Comparison of ENCODE assay signal across 20 cellular contexts in genomic region chr1:231369282-231369681, GRCh38. TPM values are rescaled to one million over a fixed set of nuclear protein-coding genes. Genes with fewer than 3 reads are reported as not detected.
DNase-seq lines count a peak whose midpoint lies in the region; ATAC-seq, FAIRE-seq and TF ChIP-seq lines count a peak whose summit lies in the region.
"Had no signal": no experiment of that assay in that cellular context is flagged by ENCODE, and none has a peak within 500 bp of the region (broad histone marks: within the 10 kb centered on the region; RNA-seq: fewer than 3 reads in every experiment).

No MANE protein-coding gene starts in this region.

- ATAC-seq in HepG2 (no peak), HG03457 (IDR thresholded peaks at IDR 0.05; ENCODE audit: unreplicated experiment) (no peak)
- ATAC-seq: upper lobe of right lung had no signal

- H3K4me3 ChIP-seq in breast epithelium = no peak overlapping the region
- H3K4me3 ChIP-seq in WERI-Rb-1 (ENCODE audit: low read depth, low read length) = no peak overlapping the region
- no peak overlapping the region for H3K4me3 ChIP-seq in HepG2 (replicated peaks in 1 of 3; ENCODE audit: insufficient read depth in 1 of 3, low read depth in 2 of 3, low read length in 3 of 3)
- H3K4me3 ChIP-seq in tibial artery = no peak overlapping the region
- H3K4me3 ChIP-seq: upper lobe of right lung had no signal

- CTCF ChIA-PET in MCF 10A (lab: Yijun Ruan, JAX) = interaction anchor here (0.5 to 1.3 kb wide), 5 partner anchors 8 to 166 kb away, joined by 3 to 5 read pairs (median 3); no protein-coding TSS in a partner anchor
- CTCF ChIA-PET in HepG2 (lab: Yijun Ruan, JAX; ENCODE audit: low intra/inter-chr PET ratio, low total read pairs) = no interaction called here

- no peaks in the 10 kb centered on the region for H3K4me1 ChIP-seq in breast epithelium
- no peaks in the 10 kb centered on the region for H3K4me1 ChIP-seq in HepG2 (ENCODE audit: insufficient read depth, low read length)
- no peaks in the 10 kb centered on the region for H3K4me1 ChIP-seq in tibial artery
- H3K4me1 ChIP-seq: parathyroid adenoma, upper lobe of right lung had no signal

- in situ Hi-C loops in HepG2 (cut with HindIII; ENCODE audit: extremely low pct_ligation_motif_present, low pct_unique_long_range_greater_than_20kb) = no loop called here

- DNase-seq in MCF 10A (ENCODE audit: unreplicated experiment) = peak; percentile 28
- no peak for DNase-seq in breast epithelium (ENCODE audit: low spot score in 2 of 2)
- no peak for DNase-seq in WERI-Rb-1
- DNase-seq in HepG2 (ENCODE audit: low spot score) = no peak
- no peak for DNase-seq in NCI-H2171 (lab: John Stamatoyannopoulos, UW)
- DNase-seq in tibial artery = no peak
- DNase-seq in NCI-H146 (lab: John Stamatoyannopoulos, UW) = no peak
- DNase-seq: activated CD4-positive, alpha-beta T cell treated with anti-CD3 and anti-CD28 coated beads, Interleukin-2, amount 10 ng/mL, durations not matched to agents 24 days and 14 days; activated T-cell treated with anti-CD3 and anti-CD28 coated beads for 4 hours; Calu3; H9; kidney glomerular epithelial cell; MV-4-11; NK-92 treated with Interleukin-12 subunit alpha and Interleukin-12 subunit beta, amount 100 ng/mL, for 24 hours; SIG-M5; stimulated activated naive CD4-positive, alpha-beta T cell; T1000; upper lobe of right lung had no signal

- H3K36me3 ChIP-seq in breast epithelium (no peaks in the 10 kb centered on the region), WERI-Rb-1 (no peaks in the 10 kb centered on the region), HepG2 (replicated peaks in 1 of 2; ENCODE audit: control insufficient read depth in 1 of 2, insufficient read depth in 2 of 2, low read length in 2 of 2) (peaks cover 17 to 79% of the 10 kb centered on the region in 2 experiments), tibial artery (peaks cover 11 to 38% (median 33%) of the 10 kb centered on the region in 3 donors)

- TF ChIP-seq CTCF in MCF 10A (IDR thresholded peaks at IDR 0.05; ENCODE audit: unreplicated experiment) = peak; percentile 21
- TF ChIP-seq CTCF in breast epithelium (IDR thresholded peaks at IDR 0.05) = no peak
- TF ChIP-seq CTCF in WERI-Rb-1 (IDR thresholded peaks at IDR 0.05; ENCODE audit: low read depth, low read length) = peak; percentile 9; the same call in 1 of the 2 replicates
- 0 out of 2 replicates have a peak, but pooled peaks have one; percentile 13 for TF ChIP-seq CTCF in HepG2 (CRISPR knock-in tag; IDR thresholded peaks at IDR 0.05)
- TF ChIP-seq CTCF in tibial artery (IDR thresholded peaks at IDR 0.05) = no peak

- intact Hi-C loops in MCF 10A (cut with micrococcal nuclease) (no loop called here), breast epithelium (cut with DNase I; ENCODE audit: low total_unique reads) (no loop called here), HepG2 (cut with micrococcal nuclease; ENCODE audit: unreplicated experiment) (no loop called here), tibial artery (cut with DNase I; ENCODE audit: low total_unique reads) (loop anchor here (10.0 kb wide), 1 partner anchor 56 kb away; the partner anchor contains the start of gene EGLN1)

- H3K27ac ChIP-seq in breast epithelium = no peak overlapping the region
- no peak overlapping the region for H3K27ac ChIP-seq in WERI-Rb-1
- H3K27ac ChIP-seq in HepG2 (ENCODE audit: extremely low read length, insufficient read depth, low read length) = no peak overlapping the region
- no peak overlapping the region for H3K27ac ChIP-seq in tibial artery
- H3K27ac ChIP-seq: parathyroid adenoma, upper lobe of right lung had no signal

- no peak overlapping the region for H3K9ac ChIP-seq in HepG2 (ENCODE audit: insufficient read depth, low read depth, low read length)
- H3K9ac ChIP-seq: parathyroid adenoma had no signal

- H3K4me1 Mint-ChIP-seq in MCF 10A (ENCODE audit: insufficient read depth, unreplicated experiment) = no peaks in the 10 kb centered on the region
- H3K4me1 Mint-ChIP-seq: H9 had no signal

- POLR2A ChIA-PET in MCF 10A (lab: Yijun Ruan, JAX) = interaction anchor here (0.7 to 1.6 kb wide), 7 partner anchors 9 to 51 kb away, joined by 3 to 6 read pairs (median 3); no protein-coding TSS in a partner anchor
- POLR2A ChIA-PET in HepG2 (lab: Yijun Ruan, JAX) = no interaction called here

- H3K79me2 ChIP-seq in HepG2 (ENCODE audit: insufficient read depth, low read length) = peaks cover 31% of the 10 kb centered on the region
- H3K79me2 ChIP-seq: parathyroid adenoma had no signal

- WGBS in HepG2 (ENCODE audit: low lambda C conversion rate) = 91% methylated on average over 3 of the region's 3 CpGs

- no peak for FAIRE-seq in HepG2 (lab: Jason Lieb, UNC)

- BruUV-seq in MCF 10A (replicated peaks; lab: Mats Ljungman, UMichigan) (no TSS peak), HepG2 (replicated peaks; lab: Mats Ljungman, UMichigan) (no TSS peak)

- H3K36me3 Mint-ChIP-seq in MCF 10A (ENCODE audit: insufficient read depth, unreplicated experiment) = peaks cover 43% of the 10 kb centered on the region

- H3K9me3 Mint-ChIP-seq in MCF 10A (ENCODE audit: unreplicated experiment) = no peaks in the 10 kb centered on the region
- H3K9me3 Mint-ChIP-seq: activated CD4-positive, alpha-beta T cell treated with anti-CD3 and anti-CD28 coated beads, Interleukin-2, amount 10 ng/mL, durations not matched to agents 24 days and 14 days; H9 had no signal

- no peaks in the 10 kb centered on the region for H3K9me3 ChIP-seq in breast epithelium
- no peaks in the 10 kb centered on the region for H3K9me3 ChIP-seq in WERI-Rb-1 (ENCODE audit: severe bottlenecking)
- no peaks in the 10 kb centered on the region for H3K9me3 ChIP-seq in HepG2 (ENCODE audit: low read length)
- no peaks in the 10 kb centered on the region for H3K9me3 ChIP-seq in tibial artery
- H3K9me3 ChIP-seq: upper lobe of right lung had no signal

- TF ChIP-seq POLR2A in breast epithelium (IDR thresholded peaks at IDR 0.05) (no peak), HepG2 (IDR thresholded peaks at IDR 0.05; ENCODE audit: insufficient read depth in 1 of 2, low read depth in 2 of 2, low read length in 2 of 2) (no peak)

- peaks cover 12% of the 10 kb centered on the region for H4K20me1 ChIP-seq in HepG2 (ENCODE audit: insufficient read depth, low read length)

- TF ChIP-seq EP300 in HepG2 (IDR thresholded peaks at IDR 0.05; ENCODE audit: low read depth in 2 of 2, low read length in 2 of 2) (no peak), HepG2 (CRISPR knock-in tag; IDR thresholded peaks at IDR 0.05; ENCODE audit: borderline replicate concordance) (no peak)

- no peak overlapping the region for H2AFZ ChIP-seq in HepG2 (ENCODE audit: low read length)
- H2AFZ ChIP-seq: parathyroid adenoma had no signal

- H3K27me3 ChIP-seq in breast epithelium = no peaks in the 10 kb centered on the region
- H3K27me3 ChIP-seq in WERI-Rb-1 (ENCODE audit: insufficient read depth, low read depth, severe bottlenecking) = no peaks in the 10 kb centered on the region
- H3K27me3 ChIP-seq in HepG2 (ENCODE audit: control insufficient read depth in 1 of 2, insufficient read depth in 2 of 2, low read length in 2 of 2) = no peaks in the 10 kb centered on the region; a peak in 1 of 5 replicates
- no peaks in the 10 kb centered on the region for H3K27me3 ChIP-seq in tibial artery
- H3K27me3 ChIP-seq: upper lobe of right lung had no signal

- H3K27me3 Mint-ChIP-seq in MCF 10A (ENCODE audit: insufficient read depth, unreplicated experiment) = no peaks in the 10 kb centered on the region
- H3K27me3 Mint-ChIP-seq: activated CD4-positive, alpha-beta T cell treated with anti-CD3 and anti-CD28 coated beads, Interleukin-2, amount 10 ng/mL, durations not matched to agents 24 days and 14 days had no signal

- H3K4me3 Mint-ChIP-seq in MCF 10A (ENCODE audit: unreplicated experiment) = no peak overlapping the region
- H3K4me3 Mint-ChIP-seq: activated CD4-positive, alpha-beta T cell treated with anti-CD3 and anti-CD28 coated beads, Interleukin-2, amount 10 ng/mL, durations not matched to agents 24 days and 14 days; H9 had no signal

- no peak overlapping the region for H3K27ac Mint-ChIP-seq in MCF 10A (ENCODE audit: low read depth, unreplicated experiment)
- H3K27ac Mint-ChIP-seq: activated CD4-positive, alpha-beta T cell treated with anti-CD3 and anti-CD28 coated beads, Interleukin-2, amount 10 ng/mL, durations not matched to agents 24 days and 14 days had no signal

- TF ChIP-seq RAD21 in HepG2 (CRISPR knock-in tag; IDR thresholded peaks at IDR 0.05) = no peak

- H3K4me2 ChIP-seq in HepG2 (ENCODE audit: low read depth, low read length) = no peak overlapping the region

RNA-seq across cellular contexts. Expression of gene SPRTN, which starts 31.2 kb away (rescaled TPM):
- 30.4 and 36.9 TPM in 2 replicates for total RNA-seq in MCF 10A (2022)
- 10 to 100 TPM; 13.8 to 23.6 (median 15.2) TPM for total RNA-seq in breast epithelium
- total RNA-seq in HepG2 (2016; rRNA removed; fragmentation: Illumina TruSeq; extraction: Trizol) = 15.2 and 17.7 TPM in 2 replicates
- 1.6 and 2.0 TPM in 2 replicates for total RNA-seq in HepG2 (2016; cell fraction: cytosol; rRNA removed; fragmentation: Illumina TruSeq; extraction: Trizol; ENCODE audit: low read depth)
- 15.9 and 18.4 TPM in 2 replicates for total RNA-seq in HepG2 (2016; cell fraction: insoluble cytoplasmic fraction; rRNA removed; fragmentation: Illumina TruSeq; extraction: Trizol)
- 5.3 and 5.5 TPM in 2 replicates for total RNA-seq in HepG2 (2016; cell fraction: membrane; rRNA removed; fragmentation: Illumina TruSeq; extraction: Trizol)
- 13.9 and 19.7 TPM in 2 replicates for total RNA-seq in HepG2 (2016; cell fraction: nucleus; rRNA removed; fragmentation: Illumina TruSeq; extraction: Trizol)
- polyA plus RNA-seq in HepG2 (2011; rRNA removed) = 3.9 and 4.2 TPM in 2 replicates
- 5.3 and 5.4 TPM in 2 replicates for polyA plus RNA-seq in HepG2 (2011; cell fraction: cytosol; rRNA removed)
- 4.3 and 5.4 TPM in 2 replicates for polyA plus RNA-seq in HepG2 (2011; cell fraction: nucleus; rRNA removed)
- 4.0 TPM in 2 replicates for polyA plus RNA-seq in HepG2 (2012)
- polyA plus RNA-seq in HepG2 (2016; cell fraction: cytosol; fragmentation: Illumina TruSeq; extraction: Trizol; ENCODE audit: low read depth) = 0.49 and 0.59 TPM in 2 replicates
- polyA plus RNA-seq in HepG2 (2016; cell fraction: insoluble cytoplasmic fraction; fragmentation: Illumina TruSeq; extraction: Trizol; ENCODE audit: low read depth) = 17.4 and 18.3 TPM in 2 replicates
- polyA plus RNA-seq in HepG2 (2016; cell fraction: membrane; fragmentation: Illumina TruSeq; extraction: Trizol; ENCODE audit: low read depth) = 1.9 and 2.2 TPM in 2 replicates
- 9.8 and 12.4 TPM in 2 replicates for polyA plus RNA-seq in HepG2 (2016; cell fraction: nucleus; fragmentation: Illumina TruSeq; extraction: Trizol; ENCODE audit: insufficient read depth, low read depth)
- 8.7 and 42.7 TPM in 2 replicates for polyA minus RNA-seq in HepG2 (2011; rRNA and poly(A)+ RNA removed; ENCODE audit: low replicate concordance)
- polyA minus RNA-seq in HepG2 (2011; cell fraction: cytosol; rRNA and poly(A)+ RNA removed) = 5.3 and 9.5 TPM in 2 replicates
- polyA minus RNA-seq in HepG2 (2011; cell fraction: nucleus; rRNA and poly(A)+ RNA removed) = 23.7 and 28.6 TPM in 2 replicates

RNA-seq across cellular contexts. Expression of gene EXOC8, which starts 31.6 kb away (rescaled TPM):
- total RNA-seq in MCF 10A (2022) = 24.0 and 28.5 TPM in 2 replicates
- 10 to 100 TPM; 13.1 to 17.7 (median 15.0) TPM for total RNA-seq in breast epithelium
- 7.9 and 12.0 TPM in 2 replicates for total RNA-seq in HepG2 (2016; rRNA removed; fragmentation: Illumina TruSeq; extraction: Trizol)
- 0.40 and 0.71 TPM in 2 replicates for total RNA-seq in HepG2 (2016; cell fraction: cytosol; rRNA removed; fragmentation: Illumina TruSeq; extraction: Trizol; ENCODE audit: low read depth)
- 7.4 and 10.9 TPM in 2 replicates for total RNA-seq in HepG2 (2016; cell fraction: insoluble cytoplasmic fraction; rRNA removed; fragmentation: Illumina TruSeq; extraction: Trizol)
- 2.4 and 3.3 TPM in 2 replicates for total RNA-seq in HepG2 (2016; cell fraction: membrane; rRNA removed; fragmentation: Illumina TruSeq; extraction: Trizol)
- 6.8 and 7.1 TPM in 2 replicates for total RNA-seq in HepG2 (2016; cell fraction: nucleus; rRNA removed; fragmentation: Illumina TruSeq; extraction: Trizol)
- polyA plus RNA-seq in HepG2 (2011; rRNA removed) = 2.1 and 2.4 TPM in 2 replicates
- 1.1 and 1.6 TPM in 2 replicates for polyA plus RNA-seq in HepG2 (2011; cell fraction: cytosol; rRNA removed)
- polyA plus RNA-seq in HepG2 (2011; cell fraction: nucleus; rRNA removed) = 2.8 and 3.3 TPM in 2 replicates
- polyA plus RNA-seq in HepG2 (2012) = 3.4 TPM in 2 replicates
- 0.14 and 0.19 TPM in 2 replicates for polyA plus RNA-seq in HepG2 (2016; cell fraction: cytosol; fragmentation: Illumina TruSeq; extraction: Trizol; ENCODE audit: low read depth)
- 6.1 and 6.9 TPM in 2 replicates for polyA plus RNA-seq in HepG2 (2016; cell fraction: insoluble cytoplasmic fraction; fragmentation: Illumina TruSeq; extraction: Trizol; ENCODE audit: low read depth)
- polyA plus RNA-seq in HepG2 (2016; cell fraction: membrane; fragmentation: Illumina TruSeq; extraction: Trizol; ENCODE audit: low read depth) = 0.82 and 0.91 TPM in 2 replicates
- 7.0 and 7.6 TPM in 2 replicates for polyA plus RNA-seq in HepG2 (2016; cell fraction: nucleus; fragmentation: Illumina TruSeq; extraction: Trizol; ENCODE audit: insufficient read depth, low read depth)
- 6.2 and 13.6 TPM in 2 replicates for polyA minus RNA-seq in HepG2 (2011; rRNA and poly(A)+ RNA removed; ENCODE audit: low replicate concordance)
- 5.3 and 6.2 TPM in 2 replicates for polyA minus RNA-seq in HepG2 (2011; cell fraction: cytosol; rRNA and poly(A)+ RNA removed)
- polyA minus RNA-seq in HepG2 (2011; cell fraction: nucleus; rRNA and poly(A)+ RNA removed) = 6.1 and 6.2 TPM in 2 replicates

RNA-seq across cellular contexts. Expression of gene EGLN1, which starts 52.8 kb away (rescaled TPM):
- total RNA-seq in MCF 10A (2022) (67.3 and 68.8 TPM in 2 replicates), breast epithelium (10 to 100 TPM; 33.8 to 45.6 (median 38.1) TPM), HepG2 (2016; rRNA removed; fragmentation: Illumina TruSeq; extraction: Trizol) (34.4 and 38.2 TPM in 2 replicates)
- total RNA-seq in HepG2 (2016; cell fraction: cytosol; rRNA removed; fragmentation: Illumina TruSeq; extraction: Trizol; ENCODE audit: low read depth) = 5.4 and 8.9 TPM in 2 replicates
- 35.4 and 39.1 TPM in 2 replicates for total RNA-seq in HepG2 (2016; cell fraction: insoluble cytoplasmic fraction; rRNA removed; fragmentation: Illumina TruSeq; extraction: Trizol)
- 24.6 TPM in 2 replicates for total RNA-seq in HepG2 (2016; cell fraction: membrane; rRNA removed; fragmentation: Illumina TruSeq; extraction: Trizol)
- 18.5 and 19.0 TPM in 2 replicates for total RNA-seq in HepG2 (2016; cell fraction: nucleus; rRNA removed; fragmentation: Illumina TruSeq; extraction: Trizol)
- polyA plus RNA-seq in HepG2 (2011; rRNA removed) = 34.0 and 44.1 TPM in 2 replicates
- polyA plus RNA-seq in HepG2 (2011; cell fraction: cytosol; rRNA removed) = 14.2 and 22.5 TPM in 2 replicates
- 10.6 and 13.2 TPM in 2 replicates for polyA plus RNA-seq in HepG2 (2011; cell fraction: nucleus; rRNA removed)
- polyA plus RNA-seq in HepG2 (2012) = 42.4 and 51.8 TPM in 2 replicates
- 3.9 and 5.0 TPM in 2 replicates for polyA plus RNA-seq in HepG2 (2016; cell fraction: cytosol; fragmentation: Illumina TruSeq; extraction: Trizol; ENCODE audit: low read depth)
- polyA plus RNA-seq in HepG2 (2016; cell fraction: insoluble cytoplasmic fraction; fragmentation: Illumina TruSeq; extraction: Trizol; ENCODE audit: low read depth) = 29.2 and 31.8 TPM in 2 replicates
- 12.2 and 13.6 TPM in 2 replicates for polyA plus RNA-seq in HepG2 (2016; cell fraction: membrane; fragmentation: Illumina TruSeq; extraction: Trizol; ENCODE audit: low read depth)
- polyA plus RNA-seq in HepG2 (2016; cell fraction: nucleus; fragmentation: Illumina TruSeq; extraction: Trizol; ENCODE audit: insufficient read depth, low read depth) = 14.1 and 15.7 TPM in 2 replicates
- 10.6 and 21.6 TPM in 2 replicates for polyA minus RNA-seq in HepG2 (2011; rRNA and poly(A)+ RNA removed; ENCODE audit: low replicate concordance)
- polyA minus RNA-seq in HepG2 (2011; cell fraction: cytosol; rRNA and poly(A)+ RNA removed) = 37.5 and 53.9 TPM in 2 replicates
- 54.3 and 59.9 TPM in 2 replicates for polyA minus RNA-seq in HepG2 (2011; cell fraction: nucleus; rRNA and poly(A)+ RNA removed)

Comparison
In these comparisons a context has a peak if more than half of its experiments do, and no peak if none do; other contexts are left out.
1. CTCF ChIP-seq: peak in MCF 10A (single experiment), WERI-Rb-1 (single experiment) and HepG2 (single experiment); none in breast epithelium (0 of 3) and tibial artery (0 of 2).